ENCODE assay signal across 19 cellular contexts in genomic region chr11:47533690-47534135, GRCh38. TPM values are rescaled to one million over a fixed set of nuclear protein-coding genes. Genes with fewer than 3 reads are reported as not detected.
DNase-seq lines count a peak whose midpoint lies in the region; ATAC-seq and TF ChIP-seq lines count a peak whose summit lies in the region.
"Had no signal": no experiment of that assay in that cellular context is flagged by ENCODE, and none has a peak within 500 bp of the region (broad histone marks: within the 10 kb centered on the region; RNA-seq: fewer than 3 reads in every experiment).

No MANE protein-coding gene starts in this region.

- H3K27me3 ChIP-seq in A673 (replicated peaks; ENCODE audit: insufficient read depth, low read depth, low read length, poor library complexity) (no peaks in the 10 kb centered on the region), GM23248 (replicated peaks; ENCODE audit: insufficient read depth) (no peaks in the 10 kb centered on the region), adipocyte (replicated peaks; ENCODE audit: control insufficient read depth, insufficient read depth, low read length) (no peaks in the 10 kb centered on the region)
- H3K27me3 ChIP-seq in CD4-positive, alpha-beta memory T cell (ENCODE audit: insufficient read depth, low read length), result no peaks in the 10 kb centered on the region
- H3K27me3 ChIP-seq: ovary, thyroid gland had no signal

- H3K9me3 ChIP-seq in A673 (ENCODE audit: low read depth, low read length, poor library complexity, severe bottlenecking) (no peaks in the 10 kb centered on the region), GM23248 (ENCODE audit: low read depth) (no peaks in the 10 kb centered on the region), adipocyte (ENCODE audit: control insufficient read depth, low read length) (no peaks in the 10 kb centered on the region)
- H3K9me3 ChIP-seq in CD4-positive, alpha-beta memory T cell (ENCODE audit: control insufficient read depth in 1 of 2, low read length in 2 of 2), result no peaks in the 10 kb centered on the region
- H3K9me3 ChIP-seq: ovary, thyroid gland had no signal

- no peak for ATAC-seq in activated naive CD4-positive, alpha-beta T cell treated with anti-CD3 and anti-CD28 coated beads, Interleukin-2, amount 50 U/mL, for 72 hours
- no peak for ATAC-seq in GM18511 (IDR thresholded peaks at IDR 0.05; ENCODE audit: unreplicated experiment)

- 61 to 64% methylated on average over 2 of the region's 2 CpGs for WGBS in GM23248 (ENCODE audit: low coverage in 1 of 2, low lambda C conversion rate in 2 of 2, missing lambda C conversion rate in 2 of 2), 2 experiments

- peaks cover 9% of the 10 kb centered on the region; the same call in 1 of the 2 replicates for H3F3A ChIP-seq in GM23248 (ENCODE audit: insufficient read depth)

- no peak for TF ChIP-seq CTCF in A673 (conservative IDR thresholded peaks at IDR 0.05; ENCODE audit: low read depth, low read length)

- no peaks in the 10 kb centered on the region for H3K27me3 Mint-ChIP-seq in CD4-positive, alpha-beta memory T cell
- H3K27me3 Mint-ChIP-seq: activated CD4-positive, alpha-beta T cell treated with anti-CD3 and anti-CD28 coated beads, Interleukin-2, amount 10 ng/mL, durations not matched to agents 24 days and 14 days; memory B cell had no signal

- no peaks in the 10 kb centered on the region for H3K36me3 ChIP-seq in A673 (ENCODE audit: insufficient read depth, low read length, poor library complexity, severe bottlenecking)
- H3K36me3 ChIP-seq in GM23248 (ENCODE audit: low read depth), result peaks cover 6% of the 10 kb centered on the region; the same call in 1 of the 2 replicates
- peaks cover 8% of the 10 kb centered on the region for H3K36me3 ChIP-seq in adipocyte (ENCODE audit: control insufficient read depth, insufficient read depth, low read length, severe bottlenecking)
- H3K36me3 ChIP-seq in CD4-positive, alpha-beta memory T cell (ENCODE audit: insufficient read depth, low read length), result no peaks in the 10 kb centered on the region
- H3K36me3 ChIP-seq: ovary, thyroid gland had no signal

- CTCF ChIA-PET in A673 (lab: Charles Lee), result interaction anchor here (0.6 kb wide), 1 partner anchor 13 kb away, joined by 10 read pairs; no protein-coding TSS in a partner anchor
- CTCF ChIA-PET in CD4-positive, alpha-beta memory T cell (lab: Charles Lee; ENCODE audit: partially characterized antibody), result interaction anchor here (1.0 to 1.5 kb wide), 2 partner anchors 15 to 21 kb away, joined by 3 read pairs; no protein-coding TSS in a partner anchor

- peak overlapping the region in 1 of 8 donors; percentile 13 for H3K4me3 Mint-ChIP-seq in CD4-positive, alpha-beta memory T cell
- H3K4me3 Mint-ChIP-seq: activated CD4-positive, alpha-beta T cell treated with anti-CD3 and anti-CD28 coated beads, Interleukin-2, amount 10 ng/mL, durations not matched to agents 24 days and 14 days; memory B cell; T-helper 1 cell treated with Interleukin-12 subunit alpha and Interleukin-12 subunit beta and Interleukin-4 antibody, amounts not matched to agents 30 μg/mL and 1 μg/mL, for 36 hours had no signal

- no peak overlapping the region for H3K9ac ChIP-seq in GM23248
- H3K9ac ChIP-seq in adipocyte (ENCODE audit: low read length), result no peak overlapping the region

- H4K20me1 ChIP-seq in GM23248 (ENCODE audit: insufficient read depth), result peaks cover 22% of the 10 kb centered on the region

- H3K4me1 Mint-ChIP-seq in CD4-positive, alpha-beta memory T cell, result peaks cover 28 to 68% (median 49%) of the 10 kb centered on the region in 4 donors

- POLR2A ChIA-PET in A673 (lab: Charles Lee; ENCODE audit: low non-redundant PET), result no interaction called here
- POLR2A ChIA-PET in CD4-positive, alpha-beta memory T cell (lab: Charles Lee; ENCODE audit: partially characterized antibody), result interaction anchor here (0.9 to 1.7 kb wide), 2 partner anchors 18 to 19 kb away, joined by 3 to 4 read pairs; no protein-coding TSS in a partner anchor

- H3K27ac Mint-ChIP-seq in CD4-positive, alpha-beta memory T cell, result peak overlapping the region in 1 of 7 donors; percentile 9
- H3K27ac Mint-ChIP-seq in activated naive CD4-positive, alpha-beta T cell treated with anti-CD3 and anti-CD28 coated beads, Interleukin-2, amount 50 U/mL, for 72 hours, result no peak overlapping the region
- H3K27ac Mint-ChIP-seq: activated CD4-positive, alpha-beta T cell treated with anti-CD3 and anti-CD28 coated beads, Interleukin-2, amount 10 ng/mL, durations not matched to agents 24 days and 14 days; memory B cell; T-helper 1 cell treated with Interleukin-12 subunit alpha and Interleukin-12 subunit beta and Interleukin-4 antibody, amounts not matched to agents 30 μg/mL and 1 μg/mL, for 36 hours had no signal

- H3K79me2 ChIP-seq in GM23248 (ENCODE audit: insufficient read depth), result peaks cover 100% of the 10 kb centered on the region

- peak overlapping the region; percentile 4 for H3K4me2 ChIP-seq in GM23248 (ENCODE audit: unreplicated experiment)

- H3K27ac ChIP-seq in A673 (ENCODE audit: low read depth, low read length, poor library complexity, severe bottlenecking), result peak overlapping the region; percentile 8
- no peak overlapping the region for H3K27ac ChIP-seq in GM23248
- no peak overlapping the region for H3K27ac ChIP-seq in CD4-positive, alpha-beta memory T cell (ENCODE audit: low read depth, low read length)
- H3K27ac ChIP-seq: ovary had no signal

- in situ Hi-C loops in GM23248 (cut with MboI), result no loop called here

- H2AFZ ChIP-seq in GM23248, result no peak overlapping the region

- H3K4me3 ChIP-seq in A673 (ENCODE audit: low read depth, low read length, poor library complexity, severe bottlenecking) (no peak overlapping the region), GM23248 (no peak overlapping the region), adipocyte (ENCODE audit: low read length) (no peak overlapping the region)
- H3K4me3 ChIP-seq in CD4-positive, alpha-beta memory T cell (ENCODE audit: low read length in 2 of 2), result no peak overlapping the region
- H3K4me3 ChIP-seq: ovary, thyroid gland had no signal

- H3K9me3 Mint-ChIP-seq in CD4-positive, alpha-beta memory T cell, result no peaks in the 10 kb centered on the region
- peaks cover 0 to 2% of the 10 kb centered on the region in 2 donors for H3K9me3 Mint-ChIP-seq in activated naive CD4-positive, alpha-beta T cell treated with anti-CD3 and anti-CD28 coated beads, Interleukin-2, amount 50 U/mL, for 72 hours
- H3K9me3 Mint-ChIP-seq: activated CD4-positive, alpha-beta T cell treated with anti-CD3 and anti-CD28 coated beads, Interleukin-2, amount 10 ng/mL, durations not matched to agents 24 days and 14 days; activated T-helper 2 cell treated with anti-CD3 and anti-CD28 coated beads, Interferon-gamma antibody, Interleukin-2, Interleukin-4, amounts not matched to agents 10 μg/mL and 5 μg/mL and 100 μg/mL, durations not matched to agents 14 hours and 24 hours and 36 hours; T-helper 1 cell treated with Interleukin-12 subunit alpha and Interleukin-12 subunit beta and Interleukin-4 antibody, amounts not matched to agents 30 μg/mL and 1 μg/mL, for 36 hours had no signal

- H3K4me1 ChIP-seq in A673 (ENCODE audit: insufficient read depth, low read length, poor library complexity, severe bottlenecking) (peaks cover 55% of the 10 kb centered on the region), GM23248 (ENCODE audit: insufficient read depth) (peaks cover 21% of the 10 kb centered on the region), adipocyte (ENCODE audit: control insufficient read depth, insufficient read depth, low read length) (peaks cover 52% of the 10 kb centered on the region)
- peaks cover 55% of the 10 kb centered on the region for H3K4me1 ChIP-seq in CD4-positive, alpha-beta memory T cell (ENCODE audit: insufficient read depth, low read length)

- BruUV-seq in A673 (replicated peaks; lab: Mats Ljungman, UMichigan), result no TSS peak

- DNase-seq in A673 (ENCODE audit: low spot score) (no peak), GM23248 (peak; percentile 75), adipocyte (ENCODE audit: low read depth) (peak; percentile 64), hepatic stellate cell (ENCODE audit: low spot score) (peak; percentile 56), D341Med (ENCODE audit: low spot score) (no peak)
- DNase-seq in CD4-positive, alpha-beta memory T cell, result no peak
- no peak for DNase-seq in activated naive CD4-positive, alpha-beta T cell treated with anti-CD3 and anti-CD28 coated beads, Interleukin-2, amount 50 U/mL, for 72 hours (ENCODE audit: low spot score in 2 of 2)
- DNase-seq: activated CD4-positive, alpha-beta T cell treated with anti-CD3 and anti-CD28 coated beads, Interleukin-2, amount 10 ng/mL, durations not matched to agents 24 days and 14 days; DMS79 treated with DMSO at 0.1 percent for 48 hours; GOT3; MM.1S; ovary had no signal

- H3K9me2 ChIP-seq in GM23248 (ENCODE audit: insufficient read depth), result no peaks in the 10 kb centered on the region

- peaks cover 12 to 31% of the 10 kb centered on the region in 2 donors for H3K36me3 Mint-ChIP-seq in CD4-positive, alpha-beta memory T cell
- H3K36me3 Mint-ChIP-seq in activated naive CD4-positive, alpha-beta T cell treated with anti-CD3 and anti-CD28 coated beads, Interleukin-2, amount 50 U/mL, for 72 hours, result peaks cover 2 to 3% of the 10 kb centered on the region in 2 donors

- intact Hi-C loops in A673 (cut with micrococcal nuclease; ENCODE audit: unreplicated experiment), result no loop called here
- intact Hi-C loops in CD4-positive, alpha-beta memory T cell (cut with micrococcal nuclease), result no loop called here

RNA-seq across cellular contexts. Expression of gene CELF1, which starts 19.2 kb away (rescaled TPM):
- 246 and 257 TPM in 2 replicates for total RNA-seq in A673 (2021)
- 70.9 and 71.6 TPM in 2 replicates for total RNA-seq in GM23248 (2014; rRNA removed; shearing (Covaris generic))
- 51.7 and 52.0 TPM in 2 replicates for polyA plus RNA-seq in GM23248 (2016; fragmentation: Nextera tagmentation; extraction: Ambion mirVana)
- total RNA-seq in CD4-positive, alpha-beta memory T cell, result 100 to 1,000 TPM; 145 to 149 TPM
- polyA plus RNA-seq in CD4-positive, alpha-beta memory T cell, result 10 to 100 TPM; 45.6 to 76.2 TPM
- total RNA-seq in activated naive CD4-positive, alpha-beta T cell treated with anti-CD3 and anti-CD28 coated beads, Interleukin-2, amount 50 U/mL, for 72 hours, result 100 to 1,000 TPM; 105 to 128 TPM

RNA-seq across cellular contexts. Expression of gene PTPMT1, which starts 31.7 kb away (rescaled TPM):
- total RNA-seq in A673 (2021), result 68.1 and 74.3 TPM in 2 replicates
- total RNA-seq in GM23248 (2014; rRNA removed; shearing (Covaris generic)), result 68.7 and 90.2 TPM in 2 replicates
- 78.4 and 82.2 TPM in 2 replicates for polyA plus RNA-seq in GM23248 (2016; fragmentation: Nextera tagmentation; extraction: Ambion mirVana)
- 10 to 100 TPM; 21.5 to 21.9 TPM for total RNA-seq in CD4-positive, alpha-beta memory T cell
- polyA plus RNA-seq in CD4-positive, alpha-beta memory T cell, result 100 to 1,000 TPM in 1 of 2 donors, 10 to 100 TPM in 1; 68.3 to 109 TPM
- 10 to 100 TPM; 20.4 to 37.5 TPM for total RNA-seq in activated naive CD4-positive, alpha-beta T cell treated with anti-CD3 and anti-CD28 coated beads, Interleukin-2, amount 50 U/mL, for 72 hours

RNA-seq across cellular contexts. Expression of gene KBTBD4, which starts 45.1 kb away (rescaled TPM):
- 42.8 and 44.0 TPM in 2 replicates for total RNA-seq in A673 (2021)
- 26.6 and 35.5 TPM in 2 replicates for total RNA-seq in GM23248 (2014; rRNA removed; shearing (Covaris generic))
- polyA plus RNA-seq in GM23248 (2016; fragmentation: Nextera tagmentation; extraction: Ambion mirVana), result 16.8 and 18.4 TPM in 2 replicates
- 10 to 100 TPM; 21.2 to 22.5 TPM for total RNA-seq in CD4-positive, alpha-beta memory T cell
- polyA plus RNA-seq in CD4-positive, alpha-beta memory T cell, result 10 to 100 TPM; 40.2 to 71.9 TPM
- total RNA-seq in activated naive CD4-positive, alpha-beta T cell treated with anti-CD3 and anti-CD28 coated beads, Interleukin-2, amount 50 U/mL, for 72 hours, result 10 to 100 TPM; 22.1 to 25.4 TPM

RNA-seq across cellular contexts. Expression of gene NDUFS3, which starts 45.2 kb away (rescaled TPM):
- 412 and 444 TPM in 2 replicates for total RNA-seq in A673 (2021)
- total RNA-seq in GM23248 (2014; rRNA removed; shearing (Covaris generic)), result 52.5 and 80.8 TPM in 2 replicates
- 74.4 and 84.6 TPM in 2 replicates for polyA plus RNA-seq in GM23248 (2016; fragmentation: Nextera tagmentation; extraction: Ambion mirVana)
- 10 to 100 TPM; 70.9 to 71.0 TPM for total RNA-seq in CD4-positive, alpha-beta memory T cell
- 100 to 1,000 TPM in 1 of 2 donors, 10 to 100 TPM in 1; 85.7 to 118 TPM for polyA plus RNA-seq in CD4-positive, alpha-beta memory T cell
- total RNA-seq in activated naive CD4-positive, alpha-beta T cell treated with anti-CD3 and anti-CD28 coated beads, Interleukin-2, amount 50 U/mL, for 72 hours, result 100 to 1,000 TPM; 128 to 158 TPM

RNA-seq across cellular contexts. Expression of gene FAM180B, which starts 52.8 kb away (rescaled TPM):
- total RNA-seq in A673 (2021), result 0.28 and 0.62 TPM in 2 replicates
- not detected in 2 replicates for total RNA-seq in GM23248 (2014; rRNA removed; shearing (Covaris generic))
- polyA plus RNA-seq in GM23248 (2016; fragmentation: Nextera tagmentation; extraction: Ambion mirVana), result not detected in 2 replicates
- total RNA-seq in CD4-positive, alpha-beta memory T cell, result under 1 TPM in 1 of 2 experiments, not detected in 1; 0.25 TPM
- not detected for polyA plus RNA-seq in CD4-positive, alpha-beta memory T cell
- total RNA-seq in activated naive CD4-positive, alpha-beta T cell treated with anti-CD3 and anti-CD28 coated beads, Interleukin-2, amount 50 U/mL, for 72 hours, result under 1 TPM in 1 of 2 donors, not detected in 1; 0.18 TPM
- total RNA-seq: bronchial epithelial cell, endothelial cell of umbilical vein, ovary had no signal
- polyA plus RNA-seq: endothelial cell of umbilical vein had no signal

Comparison
In these comparisons a context has a peak if more than half of its experiments do, and no peak if none do; other contexts are left out.
1. DNase-seq: peak in GM23248 (single experiment), adipocyte (single experiment) and hepatic stellate cell (single experiment); none in A673 (single experiment), CD4-positive, alpha-beta memory T cell (0 of 5), activated naive CD4-positive, alpha-beta T cell treated with anti-CD3 and anti-CD28 coated beads, Interleukin-2, amount 50 U/mL, for 72 hours (0 of 2) and D341Med (single experiment).